Comparison of ENCODE assay signal across 13 cellular contexts in genomic region chr11:8906629-8907028, GRCh38. TPM values are rescaled to one million over a fixed set of nuclear protein-coding genes. Genes with fewer than 3 reads are reported as not detected.
DNase-seq lines count a peak whose midpoint lies in the region; ATAC-seq, FAIRE-seq and TF ChIP-seq lines count a peak whose summit lies in the region.
"Had no signal": no experiment of that assay in that cellular context is flagged by ENCODE, and none has a peak within 500 bp of the region (broad histone marks: within the 10 kb centered on the region; RNA-seq: fewer than 3 reads in every experiment).

No MANE protein-coding gene starts in this region.

- peaks cover 34% of the 10 kb centered on the region for H3K4me1 Mint-ChIP-seq in activated naive CD4-positive, alpha-beta T cell treated with anti-CD3 and anti-CD28 coated beads, Interleukin-2, amount 50 U/mL, for 24 hours

- peaks cover 3% of the 10 kb centered on the region for H3K27me3 Mint-ChIP-seq in activated naive CD4-positive, alpha-beta T cell treated with anti-CD3 and anti-CD28 coated beads, Interleukin-2, amount 50 U/mL, for 24 hours

- no peaks in the 10 kb centered on the region for H3K9me2 ChIP-seq in PC-9 (ENCODE audit: insufficient read depth)

- H3K79me2 ChIP-seq in PC-9 (ENCODE audit: low read depth): no peaks in the 10 kb centered on the region

- H3K4me3 ChIP-seq in PC-9 (no peak overlapping the region), upper lobe of right lung (no peak overlapping the region)
- H3K4me3 ChIP-seq: pancreas had no signal

- no peak for FAIRE-seq in urothelium cell line (lab: Jason Lieb, UNC)
- FAIRE-seq in D721Med (lab: Jason Lieb, UNC): no peak
- FAIRE-seq: pancreas had no signal

- H3K9me3 ChIP-seq in PC-9 (ENCODE audit: insufficient read depth, low read depth): no peaks in the 10 kb centered on the region
- no peaks in the 10 kb centered on the region for H3K9me3 ChIP-seq in upper lobe of right lung
- H3K9me3 ChIP-seq: pancreas had no signal

- DNase-seq in activated naive CD4-positive, alpha-beta T cell treated with Interleukin-2 at 50 U/mL for 16 hours: no peak
- peak in 1 of 2 experiments; percentile 91 for DNase-seq in PC-9
- peak; percentile 88 for DNase-seq in epithelial cell of prostate (ENCODE audit: low read depth, low spot score)
- peak; percentile 60 for DNase-seq in urothelium cell line (ENCODE audit: low spot score)
- DNase-seq in upper lobe of right lung: no peak
- no peak for DNase-seq in D721Med (ENCODE audit: insufficient read length, low spot score)
- DNase-seq: CD4-positive, alpha-beta T cell; NCI-H187; pancreas; T-helper 2 cell had no signal

- H3K27ac ChIP-seq in PC-9 (peak overlapping the region; percentile 83), epithelial cell of prostate (peak overlapping the region; percentile 95), upper lobe of right lung (no peak overlapping the region)
- H3K27ac ChIP-seq: pancreas had no signal

- intact Hi-C loops in PC-9 (cut with micrococcal nuclease; ENCODE audit: unreplicated experiment): loop anchor here (2.0 to 5.0 kb wide), 2 partner anchors 34 to 140 kb away; no protein-coding TSS in a partner anchor
- intact Hi-C loops in upper lobe of right lung (cut with DNase I): no loop called here

- H4K20me1 ChIP-seq in PC-9 (ENCODE audit: insufficient read depth): no peaks in the 10 kb centered on the region

- no TSS peak for BruUV-seq in PC-9 (replicated peaks; lab: Mats Ljungman, UMichigan)

- peaks cover 9% of the 10 kb centered on the region for H3F3A ChIP-seq in PC-9 (ENCODE audit: insufficient read depth, low read depth)

- peaks cover 5% of the 10 kb centered on the region for H3K36me3 Mint-ChIP-seq in activated naive CD4-positive, alpha-beta T cell treated with anti-CD3 and anti-CD28 coated beads, Interleukin-2, amount 50 U/mL, for 24 hours

- CTCF ChIA-PET in PC-9 (lab: Charles Lee): no interaction called here

- H3K27me3 ChIP-seq in PC-9 (ENCODE audit: insufficient read depth, low read depth) (no peaks in the 10 kb centered on the region), upper lobe of right lung (no peaks in the 10 kb centered on the region)
- H3K27me3 ChIP-seq: pancreas had no signal

- ATAC-seq in HG02642 (IDR thresholded peaks at IDR 0.05; ENCODE audit: poor library complexity, unreplicated experiment) (no peak), upper lobe of right lung (no peak)
- ATAC-seq: pancreas had no signal

- TF ChIP-seq CTCF in PC-9 (conservative IDR thresholded peaks at IDR 0.05) (no peak), upper lobe of right lung (IDR thresholded peaks at IDR 0.05) (no peak), D721Med (IDR thresholded peaks at IDR 0.05; ENCODE audit: insufficient read depth, missing control alignments) (no peak)

- no peak overlapping the region for H2AFZ ChIP-seq in PC-9

- H3K27ac Mint-ChIP-seq in activated naive CD4-positive, alpha-beta T cell treated with anti-CD3 and anti-CD28 coated beads, Interleukin-2, amount 50 U/mL, for 24 hours: peak overlapping the region; percentile 61
- H3K27ac Mint-ChIP-seq: CD4-positive, alpha-beta T cell had no signal

- H3K4me1 ChIP-seq in PC-9 (replicated peaks; ENCODE audit: insufficient read depth) (peaks cover 28% of the 10 kb centered on the region), upper lobe of right lung (peaks cover 8% of the 10 kb centered on the region)
- H3K4me1 ChIP-seq: pancreas had no signal

- H3K36me3 ChIP-seq in PC-9 (ENCODE audit: low read depth) (no peaks in the 10 kb centered on the region), upper lobe of right lung (no peaks in the 10 kb centered on the region)
- H3K36me3 ChIP-seq: pancreas had no signal

- H3K4me3 Mint-ChIP-seq in activated naive CD4-positive, alpha-beta T cell treated with anti-CD3 and anti-CD28 coated beads, Interleukin-2, amount 50 U/mL, for 24 hours: peak overlapping the region; percentile 19
- H3K4me3 Mint-ChIP-seq: CD4-positive, alpha-beta T cell had no signal

- POLR2A ChIA-PET in PC-9 (lab: Charles Lee; ENCODE audit: unreplicated experiment): no interaction called here

- H3K9me3 Mint-ChIP-seq in activated naive CD4-positive, alpha-beta T cell treated with anti-CD3 and anti-CD28 coated beads, Interleukin-2, amount 50 U/mL, for 24 hours: peaks cover 5% of the 10 kb centered on the region

- peak overlapping the region; percentile 42 for H3K4me2 ChIP-seq in PC-9

RNA-seq across cellular contexts. Expression of gene AKIP1, which starts 4.4 kb away (rescaled TPM):
- total RNA-seq in PC-9 (2021) (16.7 and 17.7 TPM in 2 replicates), upper lobe of right lung (27.1 TPM)

RNA-seq across cellular contexts. Expression of gene C11orf16, which starts 26.1 kb away (rescaled TPM):
- total RNA-seq in PC-9 (2021) (not detected in 2 replicates), upper lobe of right lung (not detected)
- total RNA-seq: CD4-positive, alpha-beta T cell; dermis microvascular lymphatic vessel endothelial cell; pancreas had no signal

RNA-seq across cellular contexts. Expression of gene ASCL3, which starts 36.2 kb away (rescaled TPM):
- total RNA-seq in PC-9 (2021): not detected in 2 replicates
- not detected for total RNA-seq in upper lobe of right lung
- total RNA-seq: CD4-positive, alpha-beta T cell; dermis microvascular lymphatic vessel endothelial cell had no signal

RNA-seq across cellular contexts. Expression of gene TMEM9B, which starts 57.6 kb away (rescaled TPM):
- 12.0 and 13.4 TPM in 2 replicates for total RNA-seq in PC-9 (2021)
- total RNA-seq in upper lobe of right lung: 64.9 TPM

Comparison
In these comparisons a context has a peak if more than half of its experiments do, and no peak if none do; other contexts are left out.
1. DNase-seq: peak in epithelial cell of prostate (single experiment) and urothelium cell line (single experiment); none in activated naive CD4-positive, alpha-beta T cell treated with Interleukin-2 at 50 U/mL for 16 hours (single experiment), upper lobe of right lung (single experiment) and D721Med (single experiment).